8 cellular contexts compared by ENCODE assay signal in the genomic region with DNA sequence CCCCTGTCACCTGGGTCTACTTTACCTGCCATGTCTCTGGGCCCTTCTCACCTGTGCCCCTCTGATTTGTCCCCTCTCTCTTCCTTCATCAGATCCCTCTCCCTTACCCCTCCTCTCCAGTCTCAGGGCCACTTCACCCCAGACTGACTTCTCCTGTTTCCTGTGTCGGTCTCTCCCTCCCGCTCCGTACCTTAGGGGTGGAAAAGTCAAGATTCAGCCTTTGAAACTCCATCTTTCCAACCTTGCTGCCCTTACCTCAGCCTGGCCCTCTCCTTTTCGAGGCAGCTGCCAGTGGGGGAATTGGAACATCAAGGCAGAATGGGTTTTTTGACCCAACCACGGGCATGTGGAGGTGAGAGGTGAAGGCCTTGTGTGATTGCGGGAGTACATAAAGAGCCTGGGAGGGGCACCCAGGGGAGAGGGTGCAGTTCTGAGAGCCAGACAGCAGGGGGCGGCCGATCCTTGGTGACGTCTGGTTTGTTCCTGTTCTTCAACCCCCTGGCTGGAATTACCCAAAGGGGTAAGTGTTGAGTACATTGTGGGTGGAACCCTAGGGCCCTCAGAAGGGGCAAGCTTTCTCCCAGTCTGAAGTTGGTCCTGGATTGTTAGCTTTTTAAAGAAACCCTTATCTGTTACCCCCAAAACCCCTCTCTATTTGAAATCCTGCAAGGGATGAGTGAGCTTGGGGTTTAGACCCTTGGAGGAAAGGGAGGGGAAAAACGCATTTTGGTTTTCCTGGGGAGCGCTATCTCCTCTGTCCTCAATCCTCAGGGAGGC. TPM values are rescaled to one million over a fixed set of nuclear protein-coding genes. Genes with fewer than 3 reads are reported as not detected.
A peak's percentile ranks its signal among the peaks of the same experiment; 100 is the strongest.
DNase-seq lines count a peak whose midpoint lies in the region; ATAC-seq and TF ChIP-seq lines count a peak whose summit lies in the region.

No MANE protein-coding gene starts in this region.

- no peak for TF ChIP-seq POLR2A in upper lobe of left lung (IDR thresholded peaks at IDR 0.05)

- DNase-seq in 8988T (peak; percentile 85), GM13977 (ENCODE audit: low spot score) (peak; percentile 93), LHCN-M2 (ENCODE audit: low read depth) (peak; percentile 41), SK-MEL-5 (ENCODE audit: low read depth, low spot score) (peak; percentile 69), germinal center (ENCODE audit: low spot score) (peak; percentile 88), posterior cingulate gyrus (peak; percentile 55 to 96 (median 77)), upper lobe of left lung (peak; percentile 83 to 87)
- DNase-seq in activated gamma-delta T cell treated with anti-CD3 and anti-CD28 coated beads, Interleukin-2, amount 50 U/mL, for 16 hours (ENCODE audit: low read depth) = peak; percentile 65

- no peaks in the 10 kb centered on the region for H3K9me3 ChIP-seq in upper lobe of left lung

- WGBS in upper lobe of left lung, 2 donors = 27 to 35% methylated on average over 11 of the region's 11 CpGs

- in situ Hi-C loops in GM13977 (cut with MboI; ENCODE audit: low pct_unique_long_range_greater_than_20kb, low sequenced_read_pairs, unreplicated experiment) (no loop called here), SK-MEL-5 (cut with HindIII; ENCODE audit: low pct_unique_long_range_greater_than_20kb, low sequenced_read_pairs) (loop anchor here (10.0 kb wide), 1 partner anchor 47 kb away; no protein-coding TSS in a partner anchor)

- H3K27me3 ChIP-seq in upper lobe of left lung = peaks cover 0 to 3% (median 0%) of the 10 kb centered on the region in 4 donors

- peak; percentile 81 to 90 for ATAC-seq in upper lobe of left lung (ENCODE audit: low FRiP score in 2 of 2)

- no peaks in the 10 kb centered on the region for H3K4me1 ChIP-seq in upper lobe of left lung

- TF ChIP-seq EP300 in upper lobe of left lung (IDR thresholded peaks at IDR 0.05) = no peak

- no peak overlapping the region for H3K4me3 ChIP-seq in upper lobe of left lung

- intact Hi-C loops in posterior cingulate gyrus (cut with DNase I) = loop anchor here (2.0 kb wide), 1 partner anchor 51 kb away; no protein-coding TSS in a partner anchor

- H3K27ac ChIP-seq in upper lobe of left lung = no peak overlapping the region

- TF ChIP-seq CTCF in GM13977 (IDR thresholded peaks at IDR 0.05; ENCODE audit: extremely low read depth, insufficient read depth, missing control alignments) (peak; percentile 88), upper lobe of left lung (IDR thresholded peaks at IDR 0.05) (peak; percentile 73 to 90 (median 86))

- H3K36me3 ChIP-seq in upper lobe of left lung = no peaks in the 10 kb centered on the region

RNA-seq across cellular contexts. Expression of a gene that starts 12.3 kb away (rescaled TPM):
- total RNA-seq in LHCN-M2 (2014; rRNA removed) (not detected in 2 replicates), upper lobe of left lung (not detected)
- not detected for polyA plus RNA-seq in LHCN-M2 (2012)
- 0.03 TPM in 1 of 2 replicates, not detected in the other for total RNA-seq in SK-MEL-5 (2014; rRNA removed; shearing (Covaris generic))
- polyA plus RNA-seq in SK-MEL-5 (2015; cell fraction: cytosol; rRNA removed) = 0.64 and 0.70 TPM in 2 replicates
- 0.07 and 0.23 TPM in 2 replicates for polyA plus RNA-seq in SK-MEL-5 (2015; cell fraction: nucleus; rRNA removed)

Comparison
In these comparisons a context has a peak if more than half of its experiments do, and no peak if none do; other contexts are left out.
1. DNase-seq: peak in every context shown above with its lines; median percentile 93 in GM13977; 88 in germinal center; 85 in 8988T; 85 in upper lobe of left lung; 77 in posterior cingulate gyrus; 69 in SK-MEL-5; 65 in activated gamma-delta T cell treated with anti-CD3 and anti-CD28 coated beads, Interleukin-2, amount 50 U/mL, for 16 hours; 41 in LHCN-M2.